ENCODE assay signal across 24 cellular contexts in the genomic region with DNA sequence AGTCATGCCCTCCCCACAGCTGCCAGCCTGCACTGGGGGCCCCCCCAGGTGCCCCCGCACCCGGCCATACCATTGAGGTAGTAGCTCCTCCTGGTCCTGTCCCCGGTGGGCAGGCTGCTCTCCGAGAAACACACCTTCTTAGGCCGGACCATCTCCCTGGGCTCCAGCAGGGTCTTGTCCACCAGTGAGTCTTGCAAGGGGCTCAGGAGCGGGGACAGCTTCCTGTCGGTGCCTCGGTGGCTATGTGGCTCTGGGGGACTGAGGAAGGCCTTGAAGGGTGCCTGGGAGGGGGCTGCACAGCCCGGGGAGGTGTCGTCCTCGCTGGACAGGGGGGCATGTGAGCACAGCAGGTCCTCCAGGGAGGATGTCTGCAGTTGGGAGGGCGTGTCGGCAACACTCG. TPM values are rescaled to one million over a fixed set of nuclear protein-coding genes. Genes with fewer than 3 reads are reported as not detected.
DNase-seq lines count a peak whose midpoint lies in the region; ATAC-seq and TF ChIP-seq lines count a peak whose summit lies in the region.
"Had no signal": no experiment of that assay in that cellular context is flagged by ENCODE, and none has a peak within 500 bp of the region (broad histone marks: within the 10 kb centered on the region; RNA-seq: fewer than 3 reads in every experiment).

No MANE protein-coding gene starts in this region.

- H3K27ac ChIP-seq in OCI-LY7 (ENCODE audit: low read depth, low read length, poor library complexity, severe bottlenecking) = no peak overlapping the region
- H3K27ac ChIP-seq: ascending aorta, uterus, VCaP had no signal

- H3K4me2 ChIP-seq in OCI-LY7 (ENCODE audit: low read length) = no peak overlapping the region
- H3K4me2 ChIP-seq: SK-N-SH had no signal

- CTCF ChIA-PET in activated CD4-positive, alpha-beta memory T cell treated with anti-CD3 and anti-CD28 coated beads for 36 hours (lab: Charles Lee) = interaction anchor here (0.7 kb wide), 1 partner anchor 15 kb away, joined by 3 read pairs; no protein-coding TSS in a partner anchor
- CTCF ChIA-PET in OCI-LY7 (lab: Charles Lee; ENCODE audit: unreplicated experiment) = no interaction called here

- H3K9me2 ChIP-seq in OCI-LY7 (ENCODE audit: insufficient read depth, low read length) = no peaks in the 10 kb centered on the region
- H3K9me2 ChIP-seq: SK-N-SH had no signal

- intact Hi-C loops in activated CD4-positive, alpha-beta memory T cell treated with anti-CD3 and anti-CD28 coated beads for 36 hours (cut with micrococcal nuclease) = no loop called here
- intact Hi-C loops in OCI-LY7 (cut with micrococcal nuclease; ENCODE audit: unreplicated experiment) = no loop called here

- no peaks in the 10 kb centered on the region for H3K9me3 Mint-ChIP-seq in activated CD4-positive, alpha-beta memory T cell treated with anti-CD3 and anti-CD28 coated beads for 36 hours
- peaks cover 10% of the 10 kb centered on the region for H3K9me3 Mint-ChIP-seq in glutamatergic neuron (ENCODE audit: unreplicated experiment)
- no peaks in the 10 kb centered on the region for H3K9me3 Mint-ChIP-seq in stimulated activated memory B cell treated with anti-CD40 and anti-IgM and Interleukin-4, amounts not matched to agents 10 μg/mL and 1 μg/mL and 100 μg/mL, for 72 hours
- H3K9me3 Mint-ChIP-seq: CD4-positive, alpha-beta T cell; T-helper 2 cell treated with Interferon-gamma antibody and Interleukin-4, amounts not matched to agents 5 μg/mL and 100 μg/mL, for 36 hours had no signal

- peak; percentile 38 for DNase-seq in H7
- peak; percentile 6 for DNase-seq in activated CD4-positive, alpha-beta memory T cell treated with anti-CD3 and anti-CD28 coated beads for 36 hours
- no peak for DNase-seq in glutamatergic neuron
- DNase-seq in globus pallidus (ENCODE audit: low spot score) = no peak
- DNase-seq in amniotic stem cell (lab: John Stamatoyannopoulos, UW) = no peak
- no peak for DNase-seq in OCI-LY7 (ENCODE audit: low spot score)
- DNase-seq: activated naive CD4-positive, alpha-beta T cell treated with anti-CD3 and anti-CD28 coated beads, Interleukin-2, amount 50 U/mL, for 16 hours; activated T-cell treated with anti-CD3 and anti-CD28 coated beads, Interleukin-2, amount 50 U/mL, for 1 hour; DMS153; effector memory CD4-positive, alpha-beta T cell; mammary epithelial cell; MM.1S; NCI-H2107; NCI-H510A; nucleus accumbens; SK-N-SH; stimulated activated CD4-positive, alpha-beta T cell treated with anti-CD3 and anti-CD28 coated beads, Interleukin-12 subunit alpha, Interleukin-12 subunit beta, amount 100 ng/mL, for 4 hours had no signal

- H3K9me3 ChIP-seq in OCI-LY7 (ENCODE audit: low read length) = no peaks in the 10 kb centered on the region
- H3K9me3 ChIP-seq: ascending aorta, SK-N-SH, uterus had no signal

- no peaks in the 10 kb centered on the region for H4K20me1 ChIP-seq in OCI-LY7 (ENCODE audit: insufficient read depth, low read length)

- H3K27ac Mint-ChIP-seq in activated CD4-positive, alpha-beta memory T cell treated with anti-CD3 and anti-CD28 coated beads for 36 hours = no peak overlapping the region
- H3K27ac Mint-ChIP-seq in glutamatergic neuron (ENCODE audit: unreplicated experiment) = peak overlapping the region; percentile 79
- H3K27ac Mint-ChIP-seq in stimulated activated memory B cell treated with anti-CD40 and anti-IgM and Interleukin-4, amounts not matched to agents 10 μg/mL and 1 μg/mL and 100 μg/mL, for 72 hours = no peak overlapping the region
- H3K27ac Mint-ChIP-seq: CD4-positive, alpha-beta T cell; T-helper 2 cell treated with Interferon-gamma antibody and Interleukin-4, amounts not matched to agents 5 μg/mL and 100 μg/mL, for 36 hours had no signal

- no peaks in the 10 kb centered on the region for H3K36me3 ChIP-seq in H7 (replicated peaks; ENCODE audit: control insufficient read depth, insufficient read depth, low read length)
- no peaks in the 10 kb centered on the region for H3K36me3 ChIP-seq in OCI-LY7 (ENCODE audit: insufficient read depth, low read length)
- H3K36me3 ChIP-seq: ascending aorta, uterus had no signal

- no peak overlapping the region for H2AFZ ChIP-seq in OCI-LY7 (ENCODE audit: low read length)

- POLR2A ChIA-PET in activated CD4-positive, alpha-beta memory T cell treated with anti-CD3 and anti-CD28 coated beads for 36 hours (lab: Charles Lee) = no interaction called here
- POLR2A ChIA-PET in OCI-LY7 (lab: Charles Lee) = no interaction called here

- no peaks in the 10 kb centered on the region for H3K36me3 Mint-ChIP-seq in activated CD4-positive, alpha-beta memory T cell treated with anti-CD3 and anti-CD28 coated beads for 36 hours
- H3K36me3 Mint-ChIP-seq in glutamatergic neuron (ENCODE audit: unreplicated experiment) = peaks cover 21% of the 10 kb centered on the region
- peaks cover 26% of the 10 kb centered on the region for H3K36me3 Mint-ChIP-seq in stimulated activated memory B cell treated with anti-CD40 and anti-IgM and Interleukin-4, amounts not matched to agents 10 μg/mL and 1 μg/mL and 100 μg/mL, for 72 hours

- H3K27me3 Mint-ChIP-seq in activated CD4-positive, alpha-beta memory T cell treated with anti-CD3 and anti-CD28 coated beads for 36 hours = no peaks in the 10 kb centered on the region
- peaks cover 19% of the 10 kb centered on the region for H3K27me3 Mint-ChIP-seq in glutamatergic neuron (ENCODE audit: unreplicated experiment)
- H3K27me3 Mint-ChIP-seq in stimulated activated memory B cell treated with anti-CD40 and anti-IgM and Interleukin-4, amounts not matched to agents 10 μg/mL and 1 μg/mL and 100 μg/mL, for 72 hours = peaks cover 14% of the 10 kb centered on the region
- H3K27me3 Mint-ChIP-seq: CD4-positive, alpha-beta T cell; central memory CD8-positive, alpha-beta T cell had no signal

- H3K4me1 ChIP-seq in OCI-LY7 (ENCODE audit: insufficient read depth, low read length, poor library complexity, severe bottlenecking) = peaks cover 9% of the 10 kb centered on the region
- H3K4me1 ChIP-seq: ascending aorta, uterus had no signal

- H3K4me3 Mint-ChIP-seq in activated CD4-positive, alpha-beta memory T cell treated with anti-CD3 and anti-CD28 coated beads for 36 hours = no peak overlapping the region
- H3K4me3 Mint-ChIP-seq in glutamatergic neuron (ENCODE audit: unreplicated experiment) = no peak overlapping the region
- no peak overlapping the region for H3K4me3 Mint-ChIP-seq in stimulated activated memory B cell treated with anti-CD40 and anti-IgM and Interleukin-4, amounts not matched to agents 10 μg/mL and 1 μg/mL and 100 μg/mL, for 72 hours
- H3K4me3 Mint-ChIP-seq: CD4-positive, alpha-beta T cell; central memory CD8-positive, alpha-beta T cell; T-helper 2 cell treated with Interferon-gamma antibody and Interleukin-4, amounts not matched to agents 5 μg/mL and 100 μg/mL, for 36 hours had no signal

- BruUV-seq in OCI-LY7 (replicated peaks; lab: Mats Ljungman, UMichigan) = no TSS peak

- H3K4me3 ChIP-seq in H7 (ENCODE audit: insufficient read depth, low read depth, low read length) = no peak overlapping the region
- H3K4me3 ChIP-seq in OCI-LY7 (ENCODE audit: low read depth, low read length, poor library complexity, severe bottlenecking) = no peak overlapping the region
- H3K4me3 ChIP-seq: ascending aorta, uterus had no signal

- TF ChIP-seq CTCF in glutamatergic neuron (IDR thresholded peaks at IDR 0.05; ENCODE audit: partially characterized antibody, unreplicated experiment) = no peak
- no peak for TF ChIP-seq CTCF in OCI-LY7 (conservative IDR thresholded peaks at IDR 0.05; ENCODE audit: low read length)

- ATAC-seq in stimulated activated memory B cell treated with anti-CD40 and anti-IgM and Interleukin-4, amounts not matched to agents 10 μg/mL and 1 μg/mL and 100 μg/mL, for 72 hours = peak; percentile 34

- H3K4me1 Mint-ChIP-seq in activated CD4-positive, alpha-beta memory T cell treated with anti-CD3 and anti-CD28 coated beads for 36 hours (ENCODE audit: low read depth) = peaks cover 6% of the 10 kb centered on the region
- H3K4me1 Mint-ChIP-seq in glutamatergic neuron (ENCODE audit: low read depth, unreplicated experiment) = peaks cover 11% of the 10 kb centered on the region
- H3K4me1 Mint-ChIP-seq in stimulated activated memory B cell treated with anti-CD40 and anti-IgM and Interleukin-4, amounts not matched to agents 10 μg/mL and 1 μg/mL and 100 μg/mL, for 72 hours = peaks cover 18% of the 10 kb centered on the region

- H3K27me3 ChIP-seq in H7 (ENCODE audit: control insufficient read depth, insufficient read depth, low read length) = no peaks in the 10 kb centered on the region
- H3K27me3 ChIP-seq: ascending aorta, uterus had no signal

- H3K79me2 ChIP-seq in OCI-LY7 (ENCODE audit: insufficient read depth, low read depth, low read length) = no peaks in the 10 kb centered on the region

RNA-seq across cellular contexts. Expression of a gene that starts 12.9 kb away (rescaled TPM):
- total RNA-seq in H7 (2014; rRNA removed; shearing (Covaris generic)) = 1.6 TPM in 1 of 2 replicates, not detected in the other
- under 1 TPM in 1 of 2 experiments, not detected in 1; 0.22 TPM for total RNA-seq in activated CD4-positive, alpha-beta memory T cell treated with anti-CD3 and anti-CD28 coated beads for 36 hours
- total RNA-seq in glutamatergic neuron (ENCODE audit: unreplicated experiment) (13.4 TPM), OCI-LY7 (2022) (0.41 and 1.1 TPM in 2 replicates)
- total RNA-seq in OCI-LY7 (2014; rRNA removed; shearing (Covaris generic)) = 0.06 and 0.21 TPM in 2 replicates

RNA-seq across cellular contexts. Expression of a gene that starts 16.0 kb away (rescaled TPM):
- 35.5 and 41.5 TPM in 2 replicates for total RNA-seq in H7 (2014; rRNA removed; shearing (Covaris generic))
- 1 to 10 TPM; 5.7 to 6.7 TPM for total RNA-seq in activated CD4-positive, alpha-beta memory T cell treated with anti-CD3 and anti-CD28 coated beads for 36 hours
- total RNA-seq in glutamatergic neuron (ENCODE audit: unreplicated experiment) = 58.7 TPM
- 2.0 and 4.7 TPM in 2 replicates for total RNA-seq in OCI-LY7 (2014; rRNA removed; shearing (Covaris generic))
- total RNA-seq in OCI-LY7 (2022) = 8.3 and 10.4 TPM in 2 replicates

Comparison
In these comparisons a context has a peak if more than half of its experiments do, and no peak if none do; other contexts are left out.
1. DNase-seq: peak in H7 (single experiment) and activated CD4-positive, alpha-beta memory T cell treated with anti-CD3 and anti-CD28 coated beads for 36 hours (single experiment); none in glutamatergic neuron (single experiment), globus pallidus (single experiment), amniotic stem cell (single experiment) and OCI-LY7 (single experiment).